In the genomic region with DNA sequence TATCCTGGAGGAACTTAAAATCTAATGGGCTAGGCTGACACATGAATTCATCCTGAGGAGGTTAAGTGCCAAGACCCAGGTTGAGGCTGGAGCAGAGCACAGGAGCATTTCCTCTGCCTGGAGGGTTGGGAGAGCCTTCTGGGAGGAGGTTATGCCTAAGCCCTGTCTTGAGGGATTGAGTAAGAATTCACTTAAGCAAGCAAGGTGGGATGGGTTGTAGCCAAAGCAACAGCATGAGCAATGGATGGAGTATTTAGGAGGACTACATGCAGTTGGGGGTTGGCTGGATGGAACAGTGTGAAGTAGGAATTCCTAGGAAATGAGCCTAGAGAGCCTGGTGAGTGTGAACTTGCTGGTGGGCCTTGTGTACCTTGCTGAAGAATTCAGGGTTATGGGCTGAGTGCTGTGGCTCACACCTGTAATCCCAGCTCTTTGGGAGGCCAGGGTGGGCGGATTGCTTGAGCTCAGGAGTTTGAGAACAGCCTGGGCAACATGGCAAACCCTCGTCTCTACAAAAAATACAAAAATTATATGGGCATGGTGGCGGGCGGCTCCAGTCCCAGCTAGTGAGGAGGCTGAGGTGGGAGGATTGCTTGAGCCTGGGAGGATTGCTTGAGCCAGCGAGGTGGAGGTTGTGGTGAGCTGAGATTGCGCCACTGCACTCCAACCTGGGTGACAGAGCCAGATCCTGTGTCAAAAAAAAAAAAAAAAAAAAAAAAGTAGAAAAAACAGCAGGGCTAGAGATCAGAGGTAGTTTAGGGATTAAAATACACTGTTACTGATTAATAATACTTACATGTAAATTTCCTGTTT, we compare ENCODE assay signal across 13 cellular contexts.
A peak's percentile ranks its signal among the peaks of the same experiment; 100 is the strongest.
DNase-seq lines count a peak whose midpoint lies in the region; ATAC-seq lines count a peak whose summit lies in the region.
"Had no signal": no experiment of that assay in that cellular context is flagged by ENCODE, and none has a peak within 500 bp of the region (broad histone marks: within the 10 kb centered on the region; RNA-seq: fewer than 3 reads in every experiment).

No MANE protein-coding gene starts in this region.

- H3K79me2 ChIP-seq in ACC112 (ENCODE audit: control insufficient read depth, insufficient read depth, low read length, unreplicated experiment), result peaks cover 51% of the 10 kb centered on the region

- H3K4me1 ChIP-seq in ACC112 (ENCODE audit: control insufficient read depth, insufficient read depth, low read length, unreplicated experiment), result peaks cover 42% of the 10 kb centered on the region

- no peaks in the 10 kb centered on the region for H3K36me3 ChIP-seq in ACC112 (ENCODE audit: insufficient read depth, low read length)
- H3K36me3 ChIP-seq: BE2C had no signal

- no peak overlapping the region for H2AFZ ChIP-seq in ACC112 (ENCODE audit: low read length, unreplicated experiment)

- H3K27ac ChIP-seq in ACC112 (ENCODE audit: low read depth, low read length), result peak overlapping the region; percentile 45

- H3K4me3 ChIP-seq in ACC112 (ENCODE audit: low read depth, low read length), result no peak overlapping the region

- DNase-seq in HK-2 (ENCODE audit: unreplicated experiment), result peak; percentile 48
- DNase-seq in amniotic epithelial cell (ENCODE audit: low read depth), result peak; percentile 100
- DNase-seq in hepatic stellate cell (ENCODE audit: low spot score), result peak; percentile 85
- no peak for DNase-seq in DMS 273 treated with DMSO at 0.1 percent for 48 hours (lab: John Stamatoyannopoulos, UW)
- DNase-seq: activated CD4-positive, alpha-beta memory T cell treated with anti-CD3 and anti-CD28 coated beads, Interleukin-2, amount 10 ng/mL, durations not matched to agents 7 days and 5 days; activated naive CD4-positive, alpha-beta T cell treated with anti-CD3 and anti-CD28 coated beads for 36 hours; BE2C; left colon; stimulated activated naive CD4-positive, alpha-beta T cell treated with Interleukin-2 at 50 U/mL for 16 hours had no signal

- no peak for ATAC-seq in GM21529 (IDR thresholded peaks at IDR 0.05; ENCODE audit: unreplicated experiment)
- ATAC-seq in HG03378 (IDR thresholded peaks at IDR 0.05; ENCODE audit: unreplicated experiment), result no peak
- ATAC-seq in GM21423 (IDR thresholded peaks at IDR 0.05; ENCODE audit: unreplicated experiment), result no peak
- ATAC-seq: left colon had no signal

- no peaks in the 10 kb centered on the region for H3K27me3 ChIP-seq in ACC112 (ENCODE audit: insufficient read depth, low read length)
- H3K27me3 ChIP-seq: BE2C had no signal
